In the genomic region with DNA sequence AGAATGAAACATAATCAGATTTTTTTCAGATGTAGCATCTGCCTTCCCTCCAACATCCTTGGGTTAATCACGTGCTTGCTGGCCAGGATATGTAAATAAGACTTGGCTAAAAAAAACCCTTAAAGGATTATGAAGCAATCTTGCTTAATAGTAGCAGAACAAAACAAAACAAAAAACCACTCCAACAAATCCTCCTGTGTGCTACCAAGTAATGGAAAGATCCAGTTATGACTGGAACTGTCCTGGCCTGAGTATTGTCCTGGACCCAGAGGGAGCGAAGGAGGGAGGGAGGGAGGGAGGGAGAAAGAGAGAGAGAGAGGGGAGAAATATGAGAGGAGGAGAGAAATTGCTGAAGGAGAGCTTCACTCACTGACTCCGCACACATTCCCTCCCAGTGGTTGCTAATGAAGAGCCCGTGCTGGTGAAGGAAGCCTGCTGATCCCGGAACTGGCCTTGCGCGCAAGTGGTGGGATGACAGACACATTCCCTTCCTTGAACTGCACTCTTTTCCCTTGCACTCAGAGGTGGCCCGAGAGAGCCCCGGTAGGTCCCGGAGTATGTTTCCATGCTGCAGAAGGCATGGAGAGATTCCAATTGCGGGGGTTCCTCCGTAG, we compare ENCODE assay signal across 8 cellular contexts. TPM values are rescaled to one million over a fixed set of nuclear protein-coding genes. Genes with fewer than 3 reads are reported as not detected.
A peak's percentile ranks its signal among the peaks of the same experiment; 100 is the strongest.
DNase-seq lines count a peak whose midpoint lies in the region; ATAC-seq and TF ChIP-seq lines count a peak whose summit lies in the region.

No MANE protein-coding gene starts in this region.

- no peaks in the 10 kb centered on the region for H3K9me3 Mint-ChIP-seq in activated naive CD8-positive, alpha-beta T cell treated with anti-CD3 and anti-CD28 coated beads, Interleukin-2, amount 50 U/mL, for 24 hours

- H3K9me3 ChIP-seq in ovary: no peaks in the 10 kb centered on the region

- no peaks in the 10 kb centered on the region for H3K27me3 ChIP-seq in ovary

- no peak overlapping the region for H3K4me3 Mint-ChIP-seq in activated naive CD8-positive, alpha-beta T cell treated with anti-CD3 and anti-CD28 coated beads, Interleukin-2, amount 50 U/mL, for 24 hours

- H3K36me3 Mint-ChIP-seq in activated naive CD8-positive, alpha-beta T cell treated with anti-CD3 and anti-CD28 coated beads, Interleukin-2, amount 50 U/mL, for 24 hours (ENCODE audit: low read depth): no peaks in the 10 kb centered on the region

- DNase-seq in D341Med (ENCODE audit: low spot score): peak; percentile 37
- DNase-seq in RPMI7951 (ENCODE audit: low read depth): peak; percentile 14
- peak; percentile 21 for DNase-seq in glomerular visceral epithelial cell (ENCODE audit: extremely low spot score)
- DNase-seq in ovary: peak; percentile 55 to 67 (median 62)
- DNase-seq in activated naive CD8-positive, alpha-beta T cell treated with anti-CD3 and anti-CD28 coated beads, Interleukin-2, amount 50 U/mL, for 24 hours: no peak

- peaks cover 8% of the 10 kb centered on the region for H3K4me1 Mint-ChIP-seq in activated naive CD8-positive, alpha-beta T cell treated with anti-CD3 and anti-CD28 coated beads, Interleukin-2, amount 50 U/mL, for 24 hours

- H3K36me3 ChIP-seq in ovary: no peaks in the 10 kb centered on the region

- 3 to 5% (median 4%) methylated on average over 12 of the region's 12 CpGs for WGBS in ovary, 3 donors

- H3K4me3 ChIP-seq in ovary: peak overlapping the region; percentile 43

- no peak for TF ChIP-seq EP300 in ovary (IDR thresholded peaks at IDR 0.05)

- intact Hi-C loops in ovary (cut with DNase I): no loop called here

- peak in 1 of 3 donors; percentile 7 for TF ChIP-seq CTCF in ovary (IDR thresholded peaks at IDR 0.05)

- peak; percentile 19 for TF ChIP-seq POLR2A in ovary (IDR thresholded peaks at IDR 0.05)

- peaks cover 10% of the 10 kb centered on the region for H3K4me1 ChIP-seq in ovary (ENCODE audit: insufficient read depth)

- ATAC-seq in GM18517 (IDR thresholded peaks at IDR 0.05; ENCODE audit: unreplicated experiment): no peak
- no peak for ATAC-seq in activated naive CD8-positive, alpha-beta T cell treated with anti-CD3 and anti-CD28 coated beads, Interleukin-2, amount 50 U/mL, for 24 hours
- no peak for ATAC-seq in GM21825 (IDR thresholded peaks at IDR 0.05; ENCODE audit: unreplicated experiment)
- no peak for ATAC-seq in GM19328 (IDR thresholded peaks at IDR 0.05; ENCODE audit: unreplicated experiment)

- peaks cover 46% of the 10 kb centered on the region for H3K27me3 Mint-ChIP-seq in activated naive CD8-positive, alpha-beta T cell treated with anti-CD3 and anti-CD28 coated beads, Interleukin-2, amount 50 U/mL, for 24 hours

- no peak overlapping the region for H3K27ac Mint-ChIP-seq in activated naive CD8-positive, alpha-beta T cell treated with anti-CD3 and anti-CD28 coated beads, Interleukin-2, amount 50 U/mL, for 24 hours

- H3K27ac ChIP-seq in ovary: peak overlapping the region; percentile 56 to 88

RNA-seq across cellular contexts. Expression of a gene that starts 57.2 kb away (rescaled TPM):
- 17.3 and 20.1 TPM in 2 replicates for total RNA-seq in RPMI7951 (2014; rRNA removed; shearing (Covaris generic))
- 1 to 10 TPM in 5 of 7 donors, under 1 TPM in 2; 0.47 to 1.8 (median 1.2) TPM for total RNA-seq in ovary
- under 1 TPM; 0.25 to 0.76 TPM for polyA plus RNA-seq in ovary
